In genomic region chr16:85800321-85800669, GRCh38 we compare ENCODE assay signal across 8 cellular contexts. TPM values are rescaled to one million over a fixed set of nuclear protein-coding genes. Genes with fewer than 3 reads are reported as not detected.
DNase-seq lines count a peak whose midpoint lies in the region; ATAC-seq and TF ChIP-seq lines count a peak whose summit lies in the region.

No MANE protein-coding gene starts in this region.

- H3K27me3 ChIP-seq in Caco-2 (replicated peaks; ENCODE audit: control insufficient read depth, insufficient read depth, low read length) (no peaks in the 10 kb centered on the region), HUES48 (ENCODE audit: control insufficient read depth, insufficient read depth, low read length) (no peaks in the 10 kb centered on the region), iPS-18a (ENCODE audit: control insufficient read depth, insufficient read depth, low read length) (no peaks in the 10 kb centered on the region)

- no peaks in the 10 kb centered on the region for H3K9me3 Mint-ChIP-seq in Caco-2 (ENCODE audit: unreplicated experiment)
- H3K9me3 Mint-ChIP-seq in activated naive CD8-positive, alpha-beta T cell (ENCODE audit: low read depth) = no peaks in the 10 kb centered on the region

- H3K27ac ChIP-seq in HUES48 (ENCODE audit: low read depth, low read length) (peak overlapping the region; percentile 90), iPS-18a (ENCODE audit: low read length) (no peak overlapping the region)

- H3K36me3 ChIP-seq in Caco-2 (ENCODE audit: control insufficient read depth, insufficient read depth, low read length) (peaks cover 8% of the 10 kb centered on the region; the same call in 1 of the 2 replicates), HUES48 (ENCODE audit: control insufficient read depth, insufficient read depth, low read length) (peaks cover 64% of the 10 kb centered on the region), iPS-18a (ENCODE audit: control insufficient read depth, low read depth, low read length) (peaks cover 52% of the 10 kb centered on the region)

- H3K4me3 ChIP-seq in Caco-2 (ENCODE audit: low read depth, low read length) (peak overlapping the region; percentile 77), HUES48 (ENCODE audit: low read depth, low read length) (peak overlapping the region; percentile 95), iPS-18a (ENCODE audit: low read length) (peak overlapping the region; percentile 95)

- DNase-seq in Caco-2 (no peak), amniotic stem cell (lab: John Stamatoyannopoulos, UW) (no peak), MV-4-11 (lab: John Stamatoyannopoulos, UW) (no peak)
- DNase-seq in stimulated activated CD8-positive, alpha-beta memory T cell treated with anti-CD3 and anti-CD28 coated beads, Interleukin-4, amount 100 ng/mL, for 48 hours = peak; percentile 28

- H3K4me3 Mint-ChIP-seq in Caco-2 (ENCODE audit: unreplicated experiment) = peak overlapping the region; percentile 94
- H3K4me3 Mint-ChIP-seq in activated naive CD8-positive, alpha-beta T cell = peak overlapping the region; percentile 92

- H3K27me3 Mint-ChIP-seq in Caco-2 (ENCODE audit: insufficient read depth, unreplicated experiment) = no peaks in the 10 kb centered on the region
- H3K27me3 Mint-ChIP-seq in activated naive CD8-positive, alpha-beta T cell = no peaks in the 10 kb centered on the region

- H3K36me3 Mint-ChIP-seq in Caco-2 (ENCODE audit: insufficient read depth, unreplicated experiment) = peaks cover 96% of the 10 kb centered on the region
- H3K36me3 Mint-ChIP-seq in activated naive CD8-positive, alpha-beta T cell = peaks cover 15% of the 10 kb centered on the region

- intact Hi-C loops in Caco-2 (cut with micrococcal nuclease; ENCODE audit: unreplicated experiment) = no loop called here

- TF ChIP-seq CTCF in Caco-2 (IDR thresholded peaks at IDR 0.05; ENCODE audit: insufficient read depth in 1 of 2, low read depth in 1 of 2, low read length in 1 of 2, severe bottlenecking in 1 of 2, unreplicated experiment in 1 of 2) = no peak

- CTCF ChIA-PET in Caco-2 (lab: Charles Lee) = interaction anchor here (1.0 kb wide), 1 partner anchor 94 kb away, joined by 3 read pairs; no protein-coding TSS in a partner anchor

- peaks cover 10% of the 10 kb centered on the region for H3K4me1 Mint-ChIP-seq in Caco-2 (ENCODE audit: low read depth, unreplicated experiment)
- H3K4me1 Mint-ChIP-seq in activated naive CD8-positive, alpha-beta T cell (ENCODE audit: low read depth) = peaks cover 65% of the 10 kb centered on the region

- H3K9me3 ChIP-seq in Caco-2 (no peaks in the 10 kb centered on the region), HUES48 (ENCODE audit: control insufficient read depth, insufficient read depth, low read length) (no peaks in the 10 kb centered on the region), iPS-18a (ENCODE audit: control insufficient read depth, low read depth, low read length) (no peaks in the 10 kb centered on the region)

- H3K9ac ChIP-seq in HUES48 (ENCODE audit: low read depth, low read length) = peak overlapping the region; percentile 93
- H3K9ac ChIP-seq in iPS-18a (ENCODE audit: low read length) = peak overlapping the region; percentile 86

- BruUV-seq in Caco-2 (replicated peaks; lab: Mats Ljungman, UMichigan) = no TSS peak

- no peak for ATAC-seq in GM19463 (IDR thresholded peaks at IDR 0.05; ENCODE audit: unreplicated experiment)

- POLR2A ChIA-PET in Caco-2 (lab: Charles Lee) = no interaction called here

- H3K4me1 ChIP-seq in Caco-2 (peaks cover 6% of the 10 kb centered on the region; the same call in 1 of the 2 replicates), HUES48 (ENCODE audit: control insufficient read depth, insufficient read depth, low read length) (peaks cover 3% of the 10 kb centered on the region; the same call in 1 of the 2 replicates), iPS-18a (ENCODE audit: control insufficient read depth, low read depth, low read length) (no peaks in the 10 kb centered on the region)

- peak overlapping the region; percentile 88 for H3K27ac Mint-ChIP-seq in Caco-2 (ENCODE audit: unreplicated experiment)
- H3K27ac Mint-ChIP-seq in activated naive CD8-positive, alpha-beta T cell = peak overlapping the region; percentile 92

RNA-seq across cellular contexts. Expression of gene COX4I1, which starts 0.8 kb away (rescaled TPM):
- total RNA-seq in Caco-2 (2022) = 814 and 893 TPM in 2 replicates

RNA-seq across cellular contexts. Expression of gene EMC8, which starts 1.0 kb away (rescaled TPM):
- 86.7 and 94.7 TPM in 2 replicates for total RNA-seq in Caco-2 (2022)

RNA-seq across cellular contexts. Expression of gene C16orf74, which starts 49.4 kb away (rescaled TPM):
- 3.8 and 4.0 TPM in 2 replicates for total RNA-seq in Caco-2 (2022)
